ENCODE assay signal across 7 cellular contexts in genomic region chr2:27134781-27135470, GRCh38. TPM values are rescaled to one million over a fixed set of nuclear protein-coding genes. Genes with fewer than 3 reads are reported as not detected.
DNase-seq lines count a peak whose midpoint lies in the region; ATAC-seq and TF ChIP-seq lines count a peak whose summit lies in the region.

No MANE protein-coding gene starts in this region.

- peaks cover 13% of the 10 kb centered on the region for H3K4me1 Mint-ChIP-seq in HFFc6 (ENCODE audit: low read depth)
- peaks cover 10% of the 10 kb centered on the region for H3K4me1 Mint-ChIP-seq in activated T-helper 17 cell treated with anti-CD3 and anti-CD28 coated beads, Interleukin-2, amount 50 U/mL, for 72 hours

- peak overlapping the region; percentile 86 to 95 (median 92) for H3K27ac ChIP-seq in stomach

- no peak overlapping the region for H3K27ac Mint-ChIP-seq in HFFc6
- peak overlapping the region; percentile 91 for H3K27ac Mint-ChIP-seq in activated T-helper 17 cell treated with anti-CD3 and anti-CD28 coated beads, Interleukin-2, amount 50 U/mL, for 72 hours

- peak overlapping the region; percentile 31; the same call in 1 of the 2 replicates for H3K4me3 ChIP-seq in iPS-18c (ENCODE audit: insufficient read depth, low read depth, low read length)
- H3K4me3 ChIP-seq in stomach: peak overlapping the region; percentile 64 to 100 (median 88)

- H3K27me3 ChIP-seq in stomach: no peaks in the 10 kb centered on the region

- TF ChIP-seq POLR2A in stomach (IDR thresholded peaks at IDR 0.05): no peak

- H3K36me3 ChIP-seq in stomach: peaks cover 24 to 32% (median 29%) of the 10 kb centered on the region in 4 donors

- TF ChIP-seq CTCF in HFFc6 (IDR thresholded peaks at IDR 0.05): no peak
- no peak for TF ChIP-seq CTCF in stomach (IDR thresholded peaks at IDR 0.05)

- no peak for TF ChIP-seq EP300 in stomach (IDR thresholded peaks at IDR 0.05)

- H3K9me3 ChIP-seq in iPS-18c (ENCODE audit: control insufficient read depth, insufficient read depth, low read length): no peaks in the 10 kb centered on the region
- no peaks in the 10 kb centered on the region for H3K9me3 ChIP-seq in stomach

- H3K36me3 Mint-ChIP-seq in HFFc6 (ENCODE audit: low read depth): peaks cover 7% of the 10 kb centered on the region; the same call in 1 of the 2 replicates
- H3K36me3 Mint-ChIP-seq in activated T-helper 17 cell treated with anti-CD3 and anti-CD28 coated beads, Interleukin-2, amount 50 U/mL, for 72 hours (ENCODE audit: low read depth): peaks cover 44% of the 10 kb centered on the region

- no peak for ATAC-seq in activated T-helper 17 cell treated with anti-CD3 and anti-CD28 coated beads, Interleukin-2, amount 50 U/mL, for 72 hours (replicated peaks)
- ATAC-seq in GM21447 (IDR thresholded peaks at IDR 0.05; ENCODE audit: unreplicated experiment) (no peak), GM21825 (IDR thresholded peaks at IDR 0.05; ENCODE audit: unreplicated experiment) (no peak)

- 53 to 80% (median 54%) methylated on average over 22 to 33 of the region's 33 CpGs for WGBS in stomach, 5 donors

- intact Hi-C loops in stomach (cut with DNase I; ENCODE audit: low total_unique reads): no loop called here

- H3K4me1 ChIP-seq in stomach: peaks cover 10 to 25% (median 20%) of the 10 kb centered on the region in 4 donors

- no peaks in the 10 kb centered on the region for H3K9me3 Mint-ChIP-seq in HFFc6
- H3K9me3 Mint-ChIP-seq in activated T-helper 17 cell treated with anti-CD3 and anti-CD28 coated beads, Interleukin-2, amount 50 U/mL, for 72 hours: no peaks in the 10 kb centered on the region

- DNase-seq in HFFc6 (no peak), stomach (no peak), NCI-H748 treated with DMSO at 0.1 percent for 48 hours (lab: John Stamatoyannopoulos, UW) (no peak)

- peak overlapping the region; percentile 93 for H3K4me3 Mint-ChIP-seq in HFFc6
- H3K4me3 Mint-ChIP-seq in activated T-helper 17 cell treated with anti-CD3 and anti-CD28 coated beads, Interleukin-2, amount 50 U/mL, for 72 hours: peak overlapping the region; percentile 86

- peaks cover 9% of the 10 kb centered on the region for H3K27me3 Mint-ChIP-seq in HFFc6 (ENCODE audit: insufficient read depth)
- no peaks in the 10 kb centered on the region for H3K27me3 Mint-ChIP-seq in activated T-helper 17 cell treated with anti-CD3 and anti-CD28 coated beads, Interleukin-2, amount 50 U/mL, for 72 hours

RNA-seq across cellular contexts. Expression of gene PREB, which starts 0.5 kb away (rescaled TPM):
- total RNA-seq in HFFc6 (2021; fragmentation: NEBNext Ultra II Directional; extraction: Animal tissue kit (Norgen Biotek cat#: 25700)): 10 to 100 TPM; 43.4 to 50.7 (median 46.4) TPM
- total RNA-seq in activated T-helper 17 cell treated with anti-CD3 and anti-CD28 coated beads, Interleukin-2, amount 50 U/mL, for 72 hours: 10 to 100 TPM; 38.0 to 67.1 TPM
- 100 to 1,000 TPM in 1 of 5 donors, 10 to 100 TPM in 4; 14.2 to 107 (median 29.4) TPM for total RNA-seq in stomach
- polyA plus RNA-seq in stomach: 10 to 100 TPM; 37.3 to 48.4 (median 44.6) TPM

RNA-seq across cellular contexts. Expression of gene PRR30, which starts 4.3 kb away (rescaled TPM):
- total RNA-seq in HFFc6 (2021; fragmentation: NEBNext Ultra II Directional; extraction: Animal tissue kit (Norgen Biotek cat#: 25700)): not detected
- total RNA-seq in activated T-helper 17 cell treated with anti-CD3 and anti-CD28 coated beads, Interleukin-2, amount 50 U/mL, for 72 hours: not detected
- total RNA-seq in stomach: not detected
- polyA plus RNA-seq in stomach: not detected

RNA-seq across cellular contexts. Expression of gene ABHD1, which starts 11.3 kb away (rescaled TPM):
- not detected for total RNA-seq in HFFc6 (2021; fragmentation: NEBNext Ultra II Directional; extraction: Animal tissue kit (Norgen Biotek cat#: 25700))
- under 1 TPM; 0.17 to 0.40 TPM for total RNA-seq in activated T-helper 17 cell treated with anti-CD3 and anti-CD28 coated beads, Interleukin-2, amount 50 U/mL, for 72 hours
- total RNA-seq in stomach: not detected
- polyA plus RNA-seq in stomach: under 1 TPM in 2 of 3 donors, not detected in 1; 0.23 to 0.75 TPM

RNA-seq across cellular contexts. Expression of gene TCF23, which starts 13.9 kb away (rescaled TPM):
- total RNA-seq in HFFc6 (2021; fragmentation: NEBNext Ultra II Directional; extraction: Animal tissue kit (Norgen Biotek cat#: 25700)): not detected
- total RNA-seq in activated T-helper 17 cell treated with anti-CD3 and anti-CD28 coated beads, Interleukin-2, amount 50 U/mL, for 72 hours: not detected
- not detected for total RNA-seq in stomach
- polyA plus RNA-seq in stomach: under 1 TPM in 1 of 3 donors, not detected in 2; 0.03 TPM

RNA-seq across cellular contexts. Expression of gene CGREF1, which starts 16.0 kb away (rescaled TPM):
- under 1 TPM in 1 of 6 experiments, not detected in 5; 0.12 TPM for total RNA-seq in HFFc6 (2021; fragmentation: NEBNext Ultra II Directional; extraction: Animal tissue kit (Norgen Biotek cat#: 25700))
- total RNA-seq in activated T-helper 17 cell treated with anti-CD3 and anti-CD28 coated beads, Interleukin-2, amount 50 U/mL, for 72 hours: 1 to 10 TPM; 3.7 to 4.6 TPM
- 1 to 10 TPM in 3 of 5 donors, not detected in 2; 1.4 to 4.1 (median 2.6) TPM for total RNA-seq in stomach
- 1 to 10 TPM; 2.3 to 3.2 (median 2.4) TPM for polyA plus RNA-seq in stomach
